Comparison of ENCODE assay signal across 8 cellular contexts in the genomic region with DNA sequence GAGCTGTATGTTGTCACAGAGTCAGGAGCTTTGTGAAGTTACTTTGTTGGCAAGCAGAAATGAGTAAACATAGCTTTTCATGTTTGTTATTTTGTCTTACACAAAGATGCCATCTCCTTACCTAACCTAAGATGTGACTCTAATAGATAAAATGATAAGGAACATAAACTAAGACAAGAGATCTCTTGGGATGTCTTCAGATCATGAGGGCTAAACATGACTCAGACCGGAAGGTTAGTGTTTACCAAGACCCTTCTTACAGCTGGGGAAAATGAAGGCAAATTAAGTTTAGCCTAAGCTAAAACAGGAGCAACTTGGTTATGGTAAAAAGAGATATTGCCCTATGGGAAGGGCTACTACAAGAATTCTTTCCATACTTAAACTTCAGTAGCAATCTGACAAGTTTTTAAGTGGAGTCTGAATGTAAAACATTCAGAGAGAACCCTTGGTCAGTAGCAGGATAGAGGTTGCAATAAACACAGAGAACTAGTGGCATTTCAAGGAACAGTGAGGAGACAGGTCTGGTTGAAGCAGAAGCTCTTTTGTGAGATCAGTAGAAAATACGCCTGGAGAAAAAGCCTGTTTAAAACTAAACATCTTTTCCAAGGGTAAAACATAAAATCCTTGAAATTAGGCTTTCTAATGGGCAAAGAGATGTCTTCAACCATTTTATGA. TPM values are rescaled to one million over a fixed set of nuclear protein-coding genes. Genes with fewer than 3 reads are reported as not detected.
DNase-seq lines count a peak whose midpoint lies in the region; ATAC-seq and TF ChIP-seq lines count a peak whose summit lies in the region.

No MANE protein-coding gene starts in this region.

- H3K9me2 ChIP-seq in SU-DHL-6 (replicated peaks; ENCODE audit: insufficient read depth, low read length) = no peaks in the 10 kb centered on the region
- H3K9me2 ChIP-seq in MM.1S (replicated peaks; ENCODE audit: insufficient read depth, low read length) = no peaks in the 10 kb centered on the region

- 85% methylated on average over 2 of the region's 2 CpGs; no CpG with 5 or more reads in 1 of the 2 experiments for WGBS in mesodermal cell (ENCODE audit: insufficient coverage in 2 of 2), 2 experiments

- H3K27ac ChIP-seq in SU-DHL-6 (ENCODE audit: low read depth, low read length) (peak overlapping the region; percentile 91), mesodermal cell (ENCODE audit: low read depth, low read length, severe bottlenecking) (peak overlapping the region; percentile 76), MM.1S (ENCODE audit: low read length) (no peak overlapping the region)

- peak overlapping the region; percentile 70 for H2AFZ ChIP-seq in SU-DHL-6 (ENCODE audit: low read depth, low read length, severe bottlenecking)
- no peak overlapping the region for H2AFZ ChIP-seq in MM.1S (ENCODE audit: low read length)

- no peaks in the 10 kb centered on the region for H3K9me3 ChIP-seq in SU-DHL-6 (ENCODE audit: insufficient read depth, low read length)
- H3K9me3 ChIP-seq in mesodermal cell (ENCODE audit: control insufficient read depth, low read length) = peaks cover 5% of the 10 kb centered on the region
- H3K9me3 ChIP-seq in MM.1S (replicated peaks; ENCODE audit: insufficient read depth, low read length) = no peaks in the 10 kb centered on the region

- H3K4me3 ChIP-seq in SU-DHL-6 (ENCODE audit: insufficient read depth, low read length, poor library complexity, severe bottlenecking) = peak overlapping the region; percentile 22
- no peak overlapping the region for H3K4me3 ChIP-seq in mesodermal cell (ENCODE audit: extremely low read depth, insufficient read depth, low read length, poor library complexity, severe bottlenecking)
- no peak overlapping the region for H3K4me3 ChIP-seq in MM.1S (ENCODE audit: low read length)

- peak; percentile 44 for ATAC-seq in GM18498 (IDR thresholded peaks at IDR 0.05; ENCODE audit: unreplicated experiment)
- ATAC-seq in HG02642 (IDR thresholded peaks at IDR 0.05; ENCODE audit: poor library complexity, unreplicated experiment) = peak; percentile 50
- no peak for ATAC-seq in GM19467 (IDR thresholded peaks at IDR 0.05; ENCODE audit: unreplicated experiment)

- H3K79me2 ChIP-seq in SU-DHL-6 (ENCODE audit: insufficient read depth, low read length) = no peaks in the 10 kb centered on the region
- H3K79me2 ChIP-seq in MM.1S (ENCODE audit: low read length) = no peaks in the 10 kb centered on the region

- H3K36me3 ChIP-seq in SU-DHL-6 (ENCODE audit: low read length) (no peaks in the 10 kb centered on the region), mesodermal cell (ENCODE audit: control insufficient read depth, insufficient read depth, low read length) (no peaks in the 10 kb centered on the region), MM.1S (replicated peaks; ENCODE audit: insufficient read depth, low read length) (no peaks in the 10 kb centered on the region)

- TF ChIP-seq CTCF in SU-DHL-6 (IDR thresholded peaks at IDR 0.05; ENCODE audit: insufficient read depth, low read length, poor library complexity, severe bottlenecking) (no peak), GM10266 (IDR thresholded peaks at IDR 0.05; ENCODE audit: control insufficient read depth, insufficient read depth, low read depth, missing control alignments) (no peak), MM.1S (IDR thresholded peaks at IDR 0.05; ENCODE audit: low read length) (no peak)

- H4K20me1 ChIP-seq in SU-DHL-6 (ENCODE audit: low read depth, low read length) = no peaks in the 10 kb centered on the region
- H4K20me1 ChIP-seq in MM.1S (ENCODE audit: insufficient read depth, low read length) = no peaks in the 10 kb centered on the region

- H3K4me1 ChIP-seq in mesodermal cell (ENCODE audit: control insufficient read depth, insufficient read depth, low read length, poor library complexity, severe bottlenecking) = peaks cover 14% of the 10 kb centered on the region
- peaks cover 15% of the 10 kb centered on the region for H3K4me1 ChIP-seq in MM.1S (ENCODE audit: low read length)

- H3K9ac ChIP-seq in SU-DHL-6 (ENCODE audit: low read length) (peak overlapping the region; percentile 53), MM.1S (ENCODE audit: low read length) (no peak overlapping the region)

- DNase-seq in NCI-H1694 treated with DMSO at 0.1 percent for 48 hours (lab: John Stamatoyannopoulos, UW) = no peak
- no peak for DNase-seq in GM10266 (ENCODE audit: extremely low spot score)
- no peak for DNase-seq in MM.1S

- H3K4me2 ChIP-seq in SU-DHL-6 (ENCODE audit: low read depth, low read length, poor library complexity, severe bottlenecking) (peak overlapping the region; percentile 67), MM.1S (ENCODE audit: low read depth, low read length) (no peak overlapping the region)

- H3F3A ChIP-seq in SU-DHL-6 (ENCODE audit: insufficient read depth) (peaks cover 32% of the 10 kb centered on the region; the same call in 1 of the 2 replicates), MM.1S (ENCODE audit: insufficient read depth, low read length) (0 out of 2 replicates have a peak, but pooled peaks cover 4% of the 10 kb centered on the region)

- H3K27me3 ChIP-seq in SU-DHL-6 (ENCODE audit: low read length) = no peaks in the 10 kb centered on the region
- no peaks in the 10 kb centered on the region for H3K27me3 ChIP-seq in MM.1S (replicated peaks; ENCODE audit: insufficient read depth, low read length)

RNA-seq across cellular contexts. Expression of gene SGK1, which starts 29.9 kb away (rescaled TPM):
- 46.5 TPM for polyA plus RNA-seq in mesodermal cell (2013, experiment 1 of 2)
- 33.8 TPM for polyA plus RNA-seq in mesodermal cell (2013, experiment 2 of 2)
